ENCODE assay signal across 18 cellular contexts in genomic region chr5:1013238-1013947, GRCh38. TPM values are rescaled to one million over a fixed set of nuclear protein-coding genes. Genes with fewer than 3 reads are reported as not detected.
"Had no signal": no experiment of that assay in that cellular context is flagged by ENCODE, and none has a peak within 500 bp of the region (broad histone marks: within the 10 kb centered on the region; RNA-seq: fewer than 3 reads in every experiment).

No MANE protein-coding gene starts in this region.

- ATAC-seq: effector memory CD8-positive, alpha-beta T cell; left lung; naive thymus-derived CD8-positive, alpha-beta T cell; stimulated activated naive CD8-positive, alpha-beta T cell treated with anti-CD3 and anti-CD28 coated beads, Interleukin-15, amount 100 ng/mL, for 72 hours had no signal

- DNase-seq: activated CD4-positive, alpha-beta T cell treated with anti-CD3 and anti-CD28 coated beads for 1 hour; activated CD4-positive, alpha-beta T cell treated with anti-CD3 and anti-CD28 coated beads, Interleukin-2, amount 50 U/mL, for 48 hours; activated gamma-delta T cell; dermis blood vessel endothelial cell; effector memory CD8-positive, alpha-beta T cell; foreskin fibroblast; hypothalamus; retina; stimulated activated CD4-positive, alpha-beta T cell treated with anti-CD3 and anti-CD28 coated beads, Interleukin-2, amount 100 ng/mL, for 48 hours; stimulated activated naive CD8-positive, alpha-beta T cell treated with anti-CD3 and anti-CD28 coated beads, Interleukin-15, amount 100 ng/mL, for 72 hours; SW 1271; transverse colon; uterus had no signal

- H3K36me3 ChIP-seq: left lung, suprapubic skin, transverse colon, uterus had no signal

- H3K27ac ChIP-seq: left lung, skin epidermis, suprapubic skin, transverse colon, uterus, VCaP had no signal

- H3K9me3 ChIP-seq: left lung, suprapubic skin, transverse colon, uterus had no signal

- H3K4me3 ChIP-seq: left lung, skin epidermis, suprapubic skin, transverse colon, uterus had no signal

RNA-seq across cellular contexts. Expression of gene NKD2, which starts 4.8 kb away (rescaled TPM):
- total RNA-seq: naive thymus-derived CD8-positive, alpha-beta T cell had no signal
